24 cellular contexts compared by ENCODE assay signal in the genomic region with DNA sequence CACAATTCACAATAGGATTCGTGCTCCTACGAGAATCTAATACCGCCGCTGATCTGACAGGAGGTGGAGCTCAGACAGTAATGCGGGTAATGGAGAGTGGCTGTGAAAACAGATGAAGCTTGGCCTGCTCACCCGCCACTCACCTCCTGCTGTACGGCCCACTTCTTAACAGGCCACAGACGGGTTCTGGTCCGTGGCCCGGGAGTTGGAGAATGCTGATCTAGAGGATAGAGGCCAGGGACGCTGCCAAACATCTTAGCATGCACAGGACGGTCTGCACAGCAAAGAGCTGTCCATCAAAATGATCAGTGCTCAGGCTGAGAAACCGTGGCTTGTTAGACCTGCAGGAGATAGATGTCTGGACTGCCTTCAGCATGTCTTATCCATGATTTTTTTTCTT.
DNase-seq lines count a peak whose midpoint lies in the region; ATAC-seq and TF ChIP-seq lines count a peak whose summit lies in the region.
"Had no signal": no experiment of that assay in that cellular context is flagged by ENCODE, and none has a peak within 500 bp of the region (broad histone marks: within the 10 kb centered on the region; RNA-seq: fewer than 3 reads in every experiment).

No MANE protein-coding gene starts in this region.

- no peak overlapping the region for H3T11ph ChIP-seq in H9 (ENCODE audit: low read length)

- H2BK20ac ChIP-seq in H9 (ENCODE audit: low read depth, low read length, poor library complexity, severe bottlenecking), result no peak overlapping the region

- H3K79me1 ChIP-seq in H9 (ENCODE audit: insufficient read depth, low read depth, low read length, poor library complexity, severe bottlenecking), result no peaks in the 10 kb centered on the region

- no peak overlapping the region for H2AFZ ChIP-seq in H9 (ENCODE audit: low read length)
- H2AFZ ChIP-seq: hepatocyte had no signal

- no peak overlapping the region for H3K4me3 ChIP-seq in esophagus muscularis mucosa
- H3K4me3 ChIP-seq: hepatocyte, pancreas had no signal

- H3K9ac ChIP-seq in H9 (ENCODE audit: extremely low read depth, insufficient read length, low read length), result no peak overlapping the region

- H3K4me1 ChIP-seq in H9 (ENCODE audit: insufficient read depth, low read length), result no peaks in the 10 kb centered on the region; the same call in 1 of the 2 replicates
- H3K4me1 ChIP-seq in esophagus muscularis mucosa, result peaks cover 13 to 48% (median 43%) of the 10 kb centered on the region in 4 donors
- H3K4me1 ChIP-seq: pancreas had no signal

- in situ Hi-C loops in G401 (cut with HindIII; ENCODE audit: low sequenced_read_pairs), result no loop called here

- H3K4me1 Mint-ChIP-seq in H9, result peaks cover 20 to 23% of the 10 kb centered on the region in 2 experiments
- no peaks in the 10 kb centered on the region for H3K4me1 Mint-ChIP-seq in natural killer cell treated with Interleukin-12 subunit alpha and Interleukin-12 subunit beta and Interleukin-15 and Interleukin-18, amount 100 ng/mL, for 72 hours (ENCODE audit: low read depth in 2 of 2)

- H3K14ac ChIP-seq in H9 (ENCODE audit: insufficient read depth, low read length), result no peak overlapping the region

- H2BK5ac ChIP-seq in H9 (ENCODE audit: insufficient read length, low read length), result no peak overlapping the region

- DNase-seq in H9 (no peak), esophagus muscularis mucosa (ENCODE audit: extremely low spot score) (no peak), superior temporal gyrus (ENCODE audit: extremely low spot score) (peak; percentile 55), COLO829 (ENCODE audit: low spot score) (no peak), G401 (ENCODE audit: low spot score) (no peak)
- no peak for DNase-seq in natural killer cell treated with Interleukin-12 subunit alpha and Interleukin-12 subunit beta and Interleukin-15 and Interleukin-18, amount 100 ng/mL, for 72 hours (ENCODE audit: low spot score)
- DNase-seq: activated CD4-positive, alpha-beta T cell treated with anti-CD3 and anti-CD28 coated beads, Interleukin-2, amount 10 ng/mL, durations not matched to agents 24 days and 14 days; activated naive CD4-positive, alpha-beta T cell treated with anti-CD3 and anti-CD28 coated beads for 36 hours; activated T-cell treated with anti-CD3 and anti-CD28 coated beads, Interleukin-2, amount 50 U/mL, for 4 hours; aorta; effector CD8-positive, alpha-beta T cell; erythroblast; foreskin melanocyte; natural killer cell; NCI-H2029; NCI-H345; NCI-H748 treated with DMSO at 0.1 percent for 48 hours; pancreas; T-helper 2 cell had no signal

- H2BK15ac ChIP-seq in H9 (ENCODE audit: low read depth, low read length), result no peak overlapping the region

- TF ChIP-seq EP300 in esophagus muscularis mucosa (IDR thresholded peaks at IDR 0.05), result no peak

- H4K20me1 ChIP-seq in H9 (ENCODE audit: control insufficient read depth, insufficient read depth, insufficient read length), result no peaks in the 10 kb centered on the region

- H3K27ac ChIP-seq in H9 (ENCODE audit: insufficient read length, low read depth, low read length), result no peak overlapping the region
- peak overlapping the region; percentile 60 for H3K27ac ChIP-seq in angular gyrus (ENCODE audit: low read depth, low read length)
- peak overlapping the region; percentile 58 to 76 (median 63) for H3K27ac ChIP-seq in esophagus muscularis mucosa (replicated peaks in 1 of 4)
- H3K27ac ChIP-seq: C4-2B, hepatocyte, pancreas, VCaP had no signal

- 0 out of 5 replicates have a peak, but pooled peaks cover 0 to 2% of the 10 kb centered on the region in 2 experiments for H3K9me3 Mint-ChIP-seq in H9
- no peaks in the 10 kb centered on the region for H3K9me3 Mint-ChIP-seq in natural killer cell treated with Interleukin-12 subunit alpha and Interleukin-12 subunit beta and Interleukin-15 and Interleukin-18, amount 100 ng/mL, for 72 hours
- H3K9me3 Mint-ChIP-seq: activated CD4-positive, alpha-beta T cell treated with anti-CD3 and anti-CD28 coated beads, Interleukin-2, amount 10 ng/mL, durations not matched to agents 24 days and 14 days; activated naive CD4-positive, alpha-beta T cell treated with anti-CD3 and anti-CD28 coated beads for 36 hours; activated T-cell treated with anti-CD3 and anti-CD28 coated beads, Interleukin-2, amount 50 U/mL, for 4 hours; natural killer cell had no signal

- no CpG with 5 or more reads among the region's 13 CpGs for whole genome bisulfite sequencing in H9 (ENCODE audit: extremely low coverage, insufficient read length, low lambda C conversion rate)
- 85% methylated on average over 13 of the region's 13 CpGs for WGBS in esophagus muscularis mucosa

- peaks cover 24 to 92% (median 46%) of the 10 kb centered on the region in 4 donors for H3K36me3 ChIP-seq in esophagus muscularis mucosa

- H3K27me3 Mint-ChIP-seq in H9 (ENCODE audit: low read depth), result no peaks in the 10 kb centered on the region
- H3K27me3 Mint-ChIP-seq in natural killer cell treated with Interleukin-12 subunit alpha and Interleukin-12 subunit beta and Interleukin-15 and Interleukin-18, amount 100 ng/mL, for 72 hours, result peaks cover 0 to 7% of the 10 kb centered on the region in 2 donors
- H3K27me3 Mint-ChIP-seq: activated CD4-positive, alpha-beta T cell treated with anti-CD3 and anti-CD28 coated beads, Interleukin-2, amount 10 ng/mL, durations not matched to agents 24 days and 14 days had no signal

- no peak overlapping the region for H4K8ac ChIP-seq in H9 (replicated peaks; ENCODE audit: insufficient read length, low read depth, low read length)

- H4K5ac ChIP-seq in H9 (ENCODE audit: insufficient read length, low read depth, low read length), result no peak overlapping the region

- H2BK12ac ChIP-seq in H9 (ENCODE audit: insufficient read length, low read depth, low read length), result no peak overlapping the region

- H3K27me3 ChIP-seq in H9 (ENCODE audit: insufficient read depth, low read length) (no peaks in the 10 kb centered on the region), esophagus muscularis mucosa (no peaks in the 10 kb centered on the region)
- H3K27me3 ChIP-seq: hepatocyte, pancreas had no signal

- no peak for TF ChIP-seq POLR2A in esophagus muscularis mucosa (IDR thresholded peaks at IDR 0.05; ENCODE audit: low read depth)

- H3K18ac ChIP-seq in H9 (ENCODE audit: insufficient read length, low read depth, low read length), result no peak overlapping the region

- H2AK5ac ChIP-seq in H9 (ENCODE audit: insufficient read length, low read length), result no peak overlapping the region

- H4K91ac ChIP-seq in H9 (ENCODE audit: insufficient read length, low read depth, low read length), result no peak overlapping the region

- TF ChIP-seq CTCF in H9 (conservative IDR thresholded peaks at IDR 0.05) (no peak), esophagus muscularis mucosa (IDR thresholded peaks at IDR 0.05) (no peak)

- no peak overlapping the region for H3K4me3 Mint-ChIP-seq in H9
- H3K4me3 Mint-ChIP-seq in natural killer cell treated with Interleukin-12 subunit alpha and Interleukin-12 subunit beta and Interleukin-15 and Interleukin-18, amount 100 ng/mL, for 72 hours, result no peak overlapping the region
- H3K4me3 Mint-ChIP-seq: activated CD4-positive, alpha-beta T cell treated with anti-CD3 and anti-CD28 coated beads, Interleukin-2, amount 10 ng/mL, durations not matched to agents 24 days and 14 days; activated naive CD4-positive, alpha-beta T cell treated with anti-CD3 and anti-CD28 coated beads for 36 hours; activated T-cell treated with anti-CD3 and anti-CD28 coated beads, Interleukin-2, amount 50 U/mL, for 4 hours; natural killer cell had no signal

- H3K9me3 ChIP-seq in H9 (ENCODE audit: control insufficient read depth, low read depth, low read length) (no peaks in the 10 kb centered on the region), esophagus muscularis mucosa (no peaks in the 10 kb centered on the region)
- H3K9me3 ChIP-seq: pancreas had no signal

- no peaks in the 10 kb centered on the region for H3K23me2 ChIP-seq in H9 (ENCODE audit: insufficient read length, low read depth, low read length, poor library complexity, severe bottlenecking)

- H2BK120ac ChIP-seq in H9 (ENCODE audit: low read depth, low read length, poor library complexity, severe bottlenecking), result no peak overlapping the region

- peak overlapping the region in 2 of 3 experiments; percentile 40 to 67; a peak in 3 of 7 replicates for H3K27ac Mint-ChIP-seq in H9
- H3K27ac Mint-ChIP-seq in natural killer cell treated with Interleukin-12 subunit alpha and Interleukin-12 subunit beta and Interleukin-15 and Interleukin-18, amount 100 ng/mL, for 72 hours, result no peak overlapping the region
- H3K27ac Mint-ChIP-seq: activated CD4-positive, alpha-beta T cell treated with anti-CD3 and anti-CD28 coated beads, Interleukin-2, amount 10 ng/mL, durations not matched to agents 24 days and 14 days; activated naive CD4-positive, alpha-beta T cell treated with anti-CD3 and anti-CD28 coated beads for 36 hours; natural killer cell had no signal

- H3K4ac ChIP-seq in H9 (ENCODE audit: low read depth, low read length), result no peak overlapping the region

- no peak overlapping the region for H3K56ac ChIP-seq in H9 (ENCODE audit: insufficient read length, low read depth, low read length)

- H3K79me2 ChIP-seq in H9 (ENCODE audit: insufficient read depth, low read length), result no peaks in the 10 kb centered on the region
- H3K79me2 ChIP-seq: hepatocyte had no signal

- no peak overlapping the region for H3K4me2 ChIP-seq in H9 (ENCODE audit: insufficient read depth, insufficient read length, low read length)
- H3K4me2 ChIP-seq: hepatocyte had no signal

- no peak overlapping the region for H3K23ac ChIP-seq in H9 (ENCODE audit: insufficient read length, low read depth, low read length)

- H3K36me3 Mint-ChIP-seq in H9 (ENCODE audit: insufficient read depth in 1 of 3, low read depth in 3 of 3), result peaks cover 53 to 72% (median 68%) of the 10 kb centered on the region in 3 experiments
- no peaks in the 10 kb centered on the region for H3K36me3 Mint-ChIP-seq in natural killer cell treated with Interleukin-12 subunit alpha and Interleukin-12 subunit beta and Interleukin-15 and Interleukin-18, amount 100 ng/mL, for 72 hours
- H3K36me3 Mint-ChIP-seq: natural killer cell had no signal

- intact Hi-C loops in esophagus muscularis mucosa (cut with DNase I), result no loop called here

- no peak for ATAC-seq in natural killer cell treated with Interleukin-12 subunit alpha and Interleukin-12 subunit beta and Interleukin-15 and Interleukin-18, amount 100 ng/mL, for 72 hours
- ATAC-seq: activated T-cell treated with anti-CD3 and anti-CD28 coated beads, Interleukin-2, amount 50 U/mL, for 4 hours; HCT116; natural killer cell; pancreas had no signal

Comparison
In these comparisons a context has a peak if more than half of its experiments do, and no peak if none do; other contexts are left out.
1. H3K27ac Mint-ChIP-seq: peak in H9 (2 of 3); none in natural killer cell treated with Interleukin-12 subunit alpha and Interleukin-12 subunit beta and Interleukin-15 and Interleukin-18, amount 100 ng/mL, for 72 hours (0 of 2).